8 cellular contexts compared by ENCODE assay signal in genomic region chr3:194487289-194488006, GRCh38. TPM values are rescaled to one million over a fixed set of nuclear protein-coding genes. Genes with fewer than 3 reads are reported as not detected.
DNase-seq lines count a peak whose midpoint lies in the region; ATAC-seq, FAIRE-seq and TF ChIP-seq lines count a peak whose summit lies in the region.

No MANE protein-coding gene starts in this region.

- WGBS in small intestine, 3 donors, result 3 to 6% (median 6%) methylated on average over 49 to 51 of the region's 51 CpGs

- H3K9ac ChIP-seq in SK-N-MC (ENCODE audit: insufficient read length) (no peak overlapping the region), iPS-15b (ENCODE audit: low read depth, low read length) (peak overlapping the region; percentile 12)

- no peak overlapping the region for H3K27ac ChIP-seq in SK-N-MC
- H3K27ac ChIP-seq in small intestine (ENCODE audit: low read depth in 1 of 2, low read length in 1 of 2), result peak overlapping the region; percentile 1 to 89

- H3K27me3 ChIP-seq in BE2C (no peaks in the 10 kb centered on the region), iPS-15b (ENCODE audit: control insufficient read depth, insufficient read depth, low read length) (peaks cover 5% of the 10 kb centered on the region), small intestine (ENCODE audit: control insufficient read depth in 2 of 2, insufficient read depth in 2 of 2, low read length in 2 of 2) (no peaks in the 10 kb centered on the region)

- peak; percentile 26 for ATAC-seq in HG03378 (IDR thresholded peaks at IDR 0.05; ENCODE audit: unreplicated experiment)

- H3K36me3 ChIP-seq in BE2C (peaks cover 18% of the 10 kb centered on the region), SK-N-MC (ENCODE audit: insufficient read depth, low read length) (peaks cover 19% of the 10 kb centered on the region), iPS-15b (ENCODE audit: control insufficient read depth, insufficient read depth, low read length) (no peaks in the 10 kb centered on the region), small intestine (ENCODE audit: control insufficient read depth in 2 of 2, insufficient read depth in 2 of 2, low read length in 2 of 2) (no peaks in the 10 kb centered on the region)

- no peak for FAIRE-seq in small intestine (lab: Jason Lieb, UNC)

- peak; percentile 42 for TF ChIP-seq POLR2A in GM19099 (IDR thresholded peaks at IDR 0.05; ENCODE audit: extremely low read depth, insufficient read length, low read depth)

- in situ Hi-C loops in astrocyte of the cerebellum (cut with HindIII; ENCODE audit: low sequenced_read_pairs), result loop anchor here (5.0 kb wide), 1 partner anchor 65 kb away; no protein-coding TSS in a partner anchor

- no peaks in the 10 kb centered on the region for H3K9me3 ChIP-seq in BE2C
- no peaks in the 10 kb centered on the region for H3K9me3 ChIP-seq in SK-N-MC (ENCODE audit: low read depth, low read length)
- H3K9me3 ChIP-seq in iPS-15b (ENCODE audit: control insufficient read depth, insufficient read depth, low read length), result no peaks in the 10 kb centered on the region
- H3K9me3 ChIP-seq in small intestine (ENCODE audit: control insufficient read depth, low read depth), result no peaks in the 10 kb centered on the region

- no peak for DNase-seq in BE2C
- no peak for DNase-seq in SK-N-MC (ENCODE audit: low read depth, low spot score)
- no peak for DNase-seq in astrocyte of the cerebellum (ENCODE audit: low read depth)
- DNase-seq in small intestine, result peak; percentile 45
- no peak for DNase-seq in HPDE6-E6E7 (ENCODE audit: extremely low spot score)

- H3K4me3 ChIP-seq in BE2C (ENCODE audit: low read depth, low read length) (peak overlapping the region; percentile 48), SK-N-MC (peak overlapping the region; percentile 79), astrocyte of the cerebellum (ENCODE audit: low read depth, low read length) (peak overlapping the region; percentile 60), iPS-15b (ENCODE audit: low read depth, low read length) (peak overlapping the region; percentile 54), small intestine (ENCODE audit: low read depth in 1 of 2, low read length in 2 of 2) (peak overlapping the region; percentile 33 to 88)

- H3K4me1 ChIP-seq in BE2C (peaks cover 3% of the 10 kb centered on the region; the same call in 1 of the 2 replicates), iPS-15b (ENCODE audit: control insufficient read depth, insufficient read depth, low read length) (peaks cover 3% of the 10 kb centered on the region), small intestine (ENCODE audit: control insufficient read depth in 2 of 2, insufficient read depth in 1 of 2, low read depth in 1 of 2, low read length in 1 of 2) (peaks cover 0 to 6% of the 10 kb centered on the region in 2 donors)

- TF ChIP-seq CTCF in BE2C (IDR thresholded peaks at IDR 0.05; ENCODE audit: low read depth, low read length) (no peak), astrocyte of the cerebellum (IDR thresholded peaks at IDR 0.05; ENCODE audit: low read depth, low read length, missing control alignments) (no peak)

RNA-seq across cellular contexts. Expression of gene ATP13A3, which starts 0.6 kb away (rescaled TPM):
- polyA plus RNA-seq in BE2C (2012; ENCODE audit: insufficient read depth, insufficient read length, low read depth), result 20.4 TPM
- 10 to 100 TPM in 2 of 3 donors, 1 to 10 TPM in 1; 8.1 to 17.2 (median 10.5) TPM for polyA plus RNA-seq in small intestine
